ENCODE assay signal across 15 cellular contexts in genomic region chr9:114461468-114461867, GRCh38.
"Had no signal": no experiment of that assay in that cellular context is flagged by ENCODE, and none has a peak within 500 bp of the region (broad histone marks: within the 10 kb centered on the region; RNA-seq: fewer than 3 reads in every experiment).

No MANE protein-coding gene starts in this region.

- H3K27ac ChIP-seq: body of pancreas, lower lobe of right lung, neutrophil, tibial nerve had no signal

- H3K4me3 Mint-ChIP-seq: activated CD4-positive, alpha-beta T cell treated with anti-CD3 and anti-CD28 coated beads, Interleukin-2, amount 10 ng/mL, durations not matched to agents 24 days and 14 days; endodermal cell; immature natural killer cell; naive thymus-derived CD4-positive, alpha-beta T cell; WTC11 had no signal

- H3K4me1 Mint-ChIP-seq: immature natural killer cell had no signal

- DNase-seq: activated CD4-positive, alpha-beta T cell treated with anti-CD3 and anti-CD28 coated beads, Interleukin-2, amount 10 ng/mL, durations not matched to agents 24 days and 14 days; activated naive CD4-positive, alpha-beta T cell treated with anti-CD3 and anti-CD28 coated beads, Interleukin-2, amount 50 U/mL, for 16 hours; body of pancreas; cerebellar nuclear complex; endodermal cell; erythroblast; immature natural killer cell; left cardiac atrium; lower lobe of right lung; naive thymus-derived CD4-positive, alpha-beta T cell; retina; stimulated activated CD4-positive, alpha-beta T cell treated with anti-CD3 and anti-CD28 coated beads, Interleukin-15, amount 100 ng/mL, for 24 hours had no signal

- H3K36me3 ChIP-seq: lower lobe of right lung, neutrophil had no signal

- H3K9me3 ChIP-seq: body of pancreas, lower lobe of right lung, neutrophil, tibial nerve had no signal

- ATAC-seq: body of pancreas; left cardiac atrium; lower lobe of right lung; naive thymus-derived CD4-positive, alpha-beta T cell; WTC11 had no signal

- H3K36me3 Mint-ChIP-seq: immature natural killer cell; naive thymus-derived CD4-positive, alpha-beta T cell had no signal

- H3K9me3 Mint-ChIP-seq: activated CD4-positive, alpha-beta T cell treated with anti-CD3 and anti-CD28 coated beads, Interleukin-2, amount 10 ng/mL, durations not matched to agents 24 days and 14 days; endodermal cell; immature natural killer cell; naive thymus-derived CD4-positive, alpha-beta T cell; WTC11 had no signal

- H3K4me1 ChIP-seq: lower lobe of right lung, tibial nerve had no signal

- H3K27me3 ChIP-seq: body of pancreas, neutrophil, tibial nerve had no signal

- H3K27ac Mint-ChIP-seq: activated CD4-positive, alpha-beta T cell treated with anti-CD3 and anti-CD28 coated beads, Interleukin-2, amount 10 ng/mL, durations not matched to agents 24 days and 14 days; endodermal cell; immature natural killer cell; naive thymus-derived CD4-positive, alpha-beta T cell; WTC11 had no signal

- H3K4me3 ChIP-seq: body of pancreas, lower lobe of right lung, tibial nerve had no signal
